In genomic region chr11:91173701-91174100, GRCh38 we compare ENCODE assay signal across 25 cellular contexts.
DNase-seq lines count a peak whose midpoint lies in the region; ATAC-seq and TF ChIP-seq lines count a peak whose summit lies in the region.
"Had no signal": no experiment of that assay in that cellular context is flagged by ENCODE, and none has a peak within 500 bp of the region (broad histone marks: within the 10 kb centered on the region; RNA-seq: fewer than 3 reads in every experiment).

No MANE protein-coding gene starts in this region.

- no peak overlapping the region for H2BK12ac ChIP-seq in mesenchymal stem cell (ENCODE audit: low read length in 2 of 2)

- H3K27me3 ChIP-seq in PC-3 (ENCODE audit: low read length): no peaks in the 10 kb centered on the region
- H3K27me3 ChIP-seq in mesenchymal stem cell (ENCODE audit: control insufficient read depth in 1 of 2, insufficient read depth in 1 of 2, low read length in 2 of 2): no peaks in the 10 kb centered on the region
- H3K27me3 ChIP-seq in vagina: no peaks in the 10 kb centered on the region

- peak overlapping the region; percentile 28 for H3K27ac Mint-ChIP-seq in chondrocyte (ENCODE audit: unreplicated experiment)
- H3K27ac Mint-ChIP-seq: activated CD4-positive, alpha-beta memory T cell treated with anti-CD3 and anti-CD28 coated beads, Interleukin-2, amount 10 ng/mL, durations not matched to agents 7 days and 5 days; stimulated activated naive B cell treated with anti-CD40 and anti-IgM and Interleukin-4, amounts not matched to agents 10 μg/mL and 1 μg/mL and 100 μg/mL, for 72 hours had no signal

- intact Hi-C loops in PC-3 (cut with micrococcal nuclease) (no loop called here), vagina (cut with DNase I) (no loop called here)

- H2BK15ac ChIP-seq in mesenchymal stem cell (ENCODE audit: low read depth, poor library complexity, severe bottlenecking): no peak overlapping the region

- no peak overlapping the region for H3K4me3 ChIP-seq in PC-3 (ENCODE audit: low read length)
- no peak overlapping the region for H3K4me3 ChIP-seq in mesenchymal stem cell (ENCODE audit: insufficient read depth in 1 of 2, low read depth in 1 of 2, low read length in 2 of 2)
- no peak overlapping the region for H3K4me3 ChIP-seq in vagina
- H3K4me3 ChIP-seq: lung, SK-N-MC, smooth muscle cell had no signal

- H3K18ac ChIP-seq in mesenchymal stem cell (ENCODE audit: low read depth in 1 of 2, low read length in 2 of 2): no peak overlapping the region

- H3K4me1 ChIP-seq in PC-3 (ENCODE audit: insufficient read depth, low read length): peaks cover 5% of the 10 kb centered on the region
- H3K4me1 ChIP-seq in mesenchymal stem cell (ENCODE audit: control insufficient read depth, insufficient read depth, low read depth, low read length): no peaks in the 10 kb centered on the region
- no peaks in the 10 kb centered on the region for H3K4me1 ChIP-seq in vagina

- no peak overlapping the region for H2BK5ac ChIP-seq in mesenchymal stem cell (ENCODE audit: low read depth, low read length, poor library complexity, severe bottlenecking)

- no peak for TF ChIP-seq POLR2A in vagina (IDR thresholded peaks at IDR 0.05)

- peaks cover 5% of the 10 kb centered on the region for H3K4me1 Mint-ChIP-seq in chondrocyte (ENCODE audit: low read depth)
- H3K4me1 Mint-ChIP-seq: activated CD4-positive, alpha-beta memory T cell treated with anti-CD3 and anti-CD28 coated beads, Interleukin-2, amount 10 ng/mL, durations not matched to agents 7 days and 5 days; stimulated activated naive B cell treated with anti-CD40 and anti-IgM and Interleukin-4, amounts not matched to agents 10 μg/mL and 1 μg/mL and 100 μg/mL, for 72 hours had no signal

- no peak; the same call in 1 of the 2 replicates for ATAC-seq in PC-3
- ATAC-seq: HCT116; stimulated activated naive B cell treated with anti-CD40 and anti-IgM and Interleukin-4, amounts not matched to agents 10 μg/mL and 1 μg/mL and 100 μg/mL, for 72 hours had no signal

- POLR2A ChIA-PET in PC-3 (lab: Charles Lee; ENCODE audit: unreplicated experiment): no interaction called here

- CTCF ChIA-PET in PC-3 (lab: Charles Lee): no interaction called here

- H2BK120ac ChIP-seq in mesenchymal stem cell (ENCODE audit: low read depth, low read length): no peak overlapping the region

- H3K36me3 ChIP-seq in PC-3 (ENCODE audit: low read depth, low read length) (no peaks in the 10 kb centered on the region), mesenchymal stem cell (ENCODE audit: control insufficient read depth in 1 of 2, insufficient read depth in 2 of 2, low read depth in 1 of 2, low read length in 2 of 2) (no peaks in the 10 kb centered on the region), vagina (no peaks in the 10 kb centered on the region)
- H3K36me3 ChIP-seq: WERI-Rb-1 had no signal

- no peak overlapping the region for H3K23ac ChIP-seq in mesenchymal stem cell (ENCODE audit: low read length in 2 of 2)

- TF ChIP-seq CTCF in PC-3 (conservative IDR thresholded peaks at IDR 0.05; ENCODE audit: low read depth, low read length) (no peak), chondrocyte (IDR thresholded peaks at IDR 0.05) (no peak), vagina (IDR thresholded peaks at IDR 0.05) (no peak)

- no peak overlapping the region for H4K91ac ChIP-seq in mesenchymal stem cell (ENCODE audit: low read length)

- H3K9ac ChIP-seq in PC-3 (ENCODE audit: low read length): no peak overlapping the region
- H3K9ac ChIP-seq in mesenchymal stem cell (ENCODE audit: low read length): no peak overlapping the region

- no peak overlapping the region for H3K14ac ChIP-seq in mesenchymal stem cell (ENCODE audit: low read length in 2 of 2)

- H2AFZ ChIP-seq in PC-3 (ENCODE audit: low read length) (no peak overlapping the region), mesenchymal stem cell (ENCODE audit: low read depth, low read length) (peak overlapping the region; percentile 14)

- H3K27ac ChIP-seq in PC-3 (ENCODE audit: low read length) (no peak overlapping the region), mesenchymal stem cell (ENCODE audit: low read length, poor library complexity, severe bottlenecking) (peak overlapping the region; percentile 19), vagina (no peak overlapping the region)
- H3K27ac ChIP-seq: WERI-Rb-1 had no signal

- H4K20me1 ChIP-seq in PC-3 (ENCODE audit: low read length): no peaks in the 10 kb centered on the region

- no peaks in the 10 kb centered on the region for H3K79me2 ChIP-seq in PC-3 (ENCODE audit: low read length)

- no peak overlapping the region for H3K4me2 ChIP-seq in PC-3 (ENCODE audit: low read length)
- no peak overlapping the region for H3K4me2 ChIP-seq in mesenchymal stem cell (ENCODE audit: low read length, poor library complexity, severe bottlenecking)
- H3K4me2 ChIP-seq: smooth muscle cell had no signal

- no peaks in the 10 kb centered on the region for H3F3A ChIP-seq in PC-3 (ENCODE audit: low read length, unreplicated experiment)

- H3K79me1 ChIP-seq in mesenchymal stem cell (replicated peaks; ENCODE audit: low read length, poor library complexity, severe bottlenecking): no peaks in the 10 kb centered on the region

- peak; percentile 10 for DNase-seq in HPDE6-E6E7 (ENCODE audit: extremely low spot score)
- peak; percentile 64 for DNase-seq in PC-3
- DNase-seq in chondrocyte (ENCODE audit: low spot score): no peak
- DNase-seq in mesenchymal stem cell: no peak
- DNase-seq in iPS-NIHi11 (ENCODE audit: low spot score): no peak
- DNase-seq in AG20443 (ENCODE audit: low spot score): no peak
- no peak for DNase-seq in vagina (ENCODE audit: extremely low spot score in 2 of 2)
- no peak for DNase-seq in mucosa of gallbladder (ENCODE audit: low spot score)
- DNase-seq: activated CD4-positive, alpha-beta memory T cell treated with anti-CD3 and anti-CD28 coated beads, Interleukin-2, amount 10 ng/mL, durations not matched to agents 7 days and 5 days; activated effector memory CD4-positive, alpha-beta T cell treated with Interleukin-2 at 50 U/mL for 16 hours; dermis blood vessel endothelial cell; GDM1; hypothalamus; islet precursor cell; NCI-H1092; NCI-H1930; NK-92 treated with Interleukin-12 subunit alpha and Interleukin-12 subunit beta, amount 100 ng/mL, for 24 hours; stimulated activated CD4-positive, alpha-beta T cell treated with anti-CD3 and anti-CD28 coated beads, Interleukin-2, amount 100 ng/mL, for 48 hours; stimulated activated naive B cell treated with anti-CD40 and anti-IgM and Interleukin-4, amounts not matched to agents 10 μg/mL and 1 μg/mL and 100 μg/mL, for 72 hours; T-helper 2 cell; WERI-Rb-1 had no signal

- H4K8ac ChIP-seq in mesenchymal stem cell (ENCODE audit: low read length): no peak overlapping the region

- H3K27me3 Mint-ChIP-seq in chondrocyte (ENCODE audit: low read depth): no peaks in the 10 kb centered on the region
- H3K27me3 Mint-ChIP-seq: activated CD4-positive, alpha-beta memory T cell treated with anti-CD3 and anti-CD28 coated beads, Interleukin-2, amount 10 ng/mL, durations not matched to agents 7 days and 5 days; stimulated activated naive B cell treated with anti-CD40 and anti-IgM and Interleukin-4, amounts not matched to agents 10 μg/mL and 1 μg/mL and 100 μg/mL, for 72 hours had no signal

- no peaks in the 10 kb centered on the region for H3K9me3 ChIP-seq in PC-3 (ENCODE audit: low read length)
- H3K9me3 ChIP-seq in mesenchymal stem cell (ENCODE audit: control insufficient read depth, low read length): peaks cover 4% of the 10 kb centered on the region
- no peaks in the 10 kb centered on the region for H3K9me3 ChIP-seq in vagina

- peaks cover 6% of the 10 kb centered on the region for H3K36me3 Mint-ChIP-seq in chondrocyte (ENCODE audit: low read depth)
- H3K36me3 Mint-ChIP-seq: stimulated activated naive B cell treated with anti-CD40 and anti-IgM and Interleukin-4, amounts not matched to agents 10 μg/mL and 1 μg/mL and 100 μg/mL, for 72 hours had no signal

- peaks cover 20% of the 10 kb centered on the region for H3K9me3 Mint-ChIP-seq in chondrocyte (ENCODE audit: low read depth)

- no peak overlapping the region for H2AK5ac ChIP-seq in mesenchymal stem cell (ENCODE audit: low read length, severe bottlenecking)

- no peak overlapping the region for H3K4me3 Mint-ChIP-seq in chondrocyte (ENCODE audit: unreplicated experiment)
- H3K4me3 Mint-ChIP-seq: activated CD4-positive, alpha-beta memory T cell treated with anti-CD3 and anti-CD28 coated beads, Interleukin-2, amount 10 ng/mL, durations not matched to agents 7 days and 5 days; stimulated activated naive B cell treated with anti-CD40 and anti-IgM and Interleukin-4, amounts not matched to agents 10 μg/mL and 1 μg/mL and 100 μg/mL, for 72 hours had no signal

- no TSS peak for BruUV-seq in PC-3 (replicated peaks; lab: Mats Ljungman, UMichigan)

- H3K4ac ChIP-seq in mesenchymal stem cell (ENCODE audit: low read depth in 1 of 2, low read length in 2 of 2): no peak overlapping the region

- H3K9me2 ChIP-seq in PC-3 (replicated peaks; ENCODE audit: low read length): no peaks in the 10 kb centered on the region

Comparison
In these comparisons a context has a peak if more than half of its experiments do, and no peak if none do; other contexts are left out.
1. DNase-seq: peak in HPDE6-E6E7 (single experiment) and PC-3 (single experiment); none in chondrocyte (single experiment), mesenchymal stem cell (single experiment), iPS-NIHi11 (single experiment), AG20443 (single experiment), vagina (0 of 2) and mucosa of gallbladder (single experiment).